21 cellular contexts compared by ENCODE assay signal in genomic region chr2:215218587-215219577, GRCh38.
DNase-seq lines count a peak whose midpoint lies in the region; ATAC-seq, FAIRE-seq and TF ChIP-seq lines count a peak whose summit lies in the region.
"Had no signal": no experiment of that assay in that cellular context is flagged by ENCODE, and none has a peak within 500 bp of the region (broad histone marks: within the 10 kb centered on the region; RNA-seq: fewer than 3 reads in every experiment).

No MANE protein-coding gene starts in this region.

- H3K27me3 ChIP-seq in mammary epithelial cell (ENCODE audit: insufficient read depth, low read length) (no peaks in the 10 kb centered on the region), keratinocyte (ENCODE audit: control insufficient read depth, extremely low read depth, insufficient read depth, low read length) (no peaks in the 10 kb centered on the region)
- H3K27me3 ChIP-seq: heart left ventricle, suprapubic skin had no signal

- 69% methylated on average over 16 of the region's 32 CpGs for WGBS in mammary epithelial cell (ENCODE audit: low coverage, missing lambda C conversion rate)

- H3K9me3 ChIP-seq in mammary epithelial cell (replicated peaks; ENCODE audit: insufficient read depth, low read length) (no peaks in the 10 kb centered on the region), keratinocyte (ENCODE audit: control insufficient read depth, low read depth, low read length) (no peaks in the 10 kb centered on the region)
- H3K9me3 ChIP-seq: heart left ventricle, suprapubic skin had no signal

- no peak for TF ChIP-seq POLR2A in erythroblast (IDR thresholded peaks at IDR 0.05; ENCODE audit: low read length)

- no peak for TF ChIP-seq CTCF in mammary epithelial cell (conservative IDR thresholded peaks at IDR 0.05 in 1 of 2, IDR thresholded peaks at IDR 0.05 in 1 of 2; ENCODE audit: extremely low read depth in 1 of 2, insufficient read depth in 1 of 2, low read depth in 1 of 2, low read length in 2 of 2)
- TF ChIP-seq CTCF in keratinocyte (optimal IDR thresholded peaks at IDR 0.05 in 1 of 3, IDR thresholded peaks at IDR 0.05 in 1 of 3, conservative IDR thresholded peaks at IDR 0.05 in 1 of 3; ENCODE audit: extremely low read depth in 1 of 3, insufficient read depth in 2 of 3, low read length in 3 of 3): no peak

- CTCF ChIA-PET in mammary epithelial cell (lab: Charles Lee; ENCODE audit: low non-redundant PET): interaction anchor here (0.6 kb wide), 1 partner anchor 731 kb away, joined by 4 read pairs; no protein-coding TSS in a partner anchor

- no peak for FAIRE-seq in keratinocyte (lab: Jason Lieb, UNC)
- FAIRE-seq: colon, D721Med, small intestine had no signal

- H3K4me1 ChIP-seq in mammary epithelial cell (ENCODE audit: insufficient read depth, low read length) (peaks cover 7% of the 10 kb centered on the region), keratinocyte (ENCODE audit: control insufficient read depth, extremely low read depth, insufficient read depth, low read length) (no peaks in the 10 kb centered on the region)
- H3K4me1 ChIP-seq: heart left ventricle had no signal

- H3K4me2 ChIP-seq in mammary epithelial cell (ENCODE audit: insufficient read depth, low read depth, low read length): peak overlapping the region; percentile 35
- peak overlapping the region; percentile 54 for H3K4me2 ChIP-seq in keratinocyte (ENCODE audit: control insufficient read depth, extremely low read depth, insufficient read depth, low read depth, low read length)

- H3K9ac ChIP-seq in mammary epithelial cell (ENCODE audit: insufficient read depth, low read length) (no peak overlapping the region), keratinocyte (ENCODE audit: control insufficient read depth, extremely low read depth, insufficient read depth, low read length) (no peak overlapping the region)
- H3K9ac ChIP-seq: GM23248 had no signal

- no TSS peak for BruUV-seq in mammary epithelial cell (replicated peaks; lab: Mats Ljungman, UMichigan)

- intact Hi-C loops in mammary epithelial cell (cut with micrococcal nuclease): no loop called here

- in situ Hi-C loops in mammary epithelial cell (cut with MboI; ENCODE audit: low sequenced_read_pairs in 2 of 2): no loop called here

- dilution Hi-C loops in mammary epithelial cell (cut with HindIII; ENCODE audit: low sequenced_read_pairs) (no loop called here), keratinocyte (cut with MboI; ENCODE audit: extremely low pct_ligation_motif_present, low sequenced_read_pairs) (no loop called here)

- H3K79me2 ChIP-seq in mammary epithelial cell (ENCODE audit: insufficient read depth, low read length) (no peaks in the 10 kb centered on the region), keratinocyte (ENCODE audit: control insufficient read depth, insufficient read depth, low read length) (no peaks in the 10 kb centered on the region)

- H3K27ac ChIP-seq in mammary epithelial cell (ENCODE audit: insufficient read depth, low read depth, low read length) (no peak overlapping the region), keratinocyte (ENCODE audit: control insufficient read depth, insufficient read depth, low read length) (no peak overlapping the region)
- H3K27ac ChIP-seq: GM23248, heart left ventricle, HL-60, suprapubic skin had no signal

- H3K4me3 ChIP-seq in mammary epithelial cell (replicated peaks in 1 of 3; ENCODE audit: insufficient read depth in 1 of 3, low read depth in 2 of 3, low read length in 3 of 3): no peak overlapping the region
- no peak overlapping the region for H3K4me3 ChIP-seq in keratinocyte (ENCODE audit: control insufficient read depth in 2 of 3, extremely low read depth in 1 of 3, insufficient read depth in 2 of 3, low read depth in 1 of 3, low read length in 3 of 3)
- H3K4me3 ChIP-seq: GM23248, heart left ventricle, suprapubic skin had no signal

- ATAC-seq in esophagus mucosa (no peak), GM21528 (IDR thresholded peaks at IDR 0.05; ENCODE audit: low FRiP score, unreplicated experiment) (no peak)
- ATAC-seq: heart left ventricle had no signal

- H3K9me1 ChIP-seq in keratinocyte (ENCODE audit: control insufficient read depth, extremely low read depth, insufficient read depth, low read length): no peaks in the 10 kb centered on the region

- H3K36me3 ChIP-seq in mammary epithelial cell (ENCODE audit: insufficient read depth, low read length) (no peaks in the 10 kb centered on the region), keratinocyte (ENCODE audit: control insufficient read depth in 2 of 2, extremely low read depth in 1 of 2, insufficient read depth in 2 of 2, low read length in 2 of 2) (no peaks in the 10 kb centered on the region)
- H3K36me3 ChIP-seq: heart left ventricle, suprapubic skin had no signal

- H4K20me1 ChIP-seq in mammary epithelial cell (ENCODE audit: insufficient read depth, low read length) (no peaks in the 10 kb centered on the region), keratinocyte (ENCODE audit: control insufficient read depth, extremely low read depth, insufficient read depth, low read length) (no peaks in the 10 kb centered on the region)

- H2AFZ ChIP-seq in mammary epithelial cell (ENCODE audit: low read depth, low read length): no peak overlapping the region
- peak overlapping the region; percentile 20 for H2AFZ ChIP-seq in keratinocyte (ENCODE audit: control insufficient read depth, low read length)
- H2AFZ ChIP-seq: GM23248 had no signal

- peak; percentile 25 for DNase-seq in EL
- DNase-seq in NCI-H1105 (lab: John Stamatoyannopoulos, UW): peak; percentile 47
- peak; percentile 37 for DNase-seq in mammary epithelial cell
- peak; percentile 5 for DNase-seq in keratinocyte (ENCODE audit: low read depth, low spot score)
- no peak for DNase-seq in erythroblast (lab: John Stamatoyannopoulos, UW)
- DNase-seq: activated CD4-positive, alpha-beta T cell treated with anti-CD3 and anti-CD28 coated beads for 4 hours; activated gamma-delta T cell; anterior cingulate cortex; GF-D8; GM23248; islet precursor cell; NCI-H524; OCI-M1; small intestine had no signal

Comparison
In these comparisons a context has a peak if more than half of its experiments do, and no peak if none do; other contexts are left out.
1. DNase-seq: peak in EL (single experiment), NCI-H1105 (single experiment), mammary epithelial cell (single experiment) and keratinocyte (single experiment); none in erythroblast (0 of 2).